In genomic region chr7:77797734-77798393, GRCh38 we compare ENCODE assay signal across 8 cellular contexts. TPM values are rescaled to one million over a fixed set of nuclear protein-coding genes. Genes with fewer than 3 reads are reported as not detected.
DNase-seq lines count a peak whose midpoint lies in the region; ATAC-seq and TF ChIP-seq lines count a peak whose summit lies in the region.

No MANE protein-coding gene starts in this region.

- TF ChIP-seq POLR2A in sigmoid colon (IDR thresholded peaks at IDR 0.05) = peak in 1 of 2 donors; percentile 20

- no peaks in the 10 kb centered on the region for H3K27me3 ChIP-seq in sigmoid colon

- POLR2A ChIA-PET in activated CD8-positive, alpha-beta T cell treated with anti-CD3 and anti-CD28 coated beads for 36 hours (lab: Charles Lee) = interaction anchor here (0.6 to 1.7 kb wide), 5 partner anchors 59 to 110 kb away, joined by 3 to 6 read pairs (median 3); no protein-coding TSS in a partner anchor

- peaks cover 0 to 30% (median 27%) of the 10 kb centered on the region in 4 donors for H3K4me1 ChIP-seq in sigmoid colon

- WGBS in sigmoid colon, 2 donors = 0% methylated on average over 35 of the region's 35 CpGs

- no peak for TF ChIP-seq CTCF in activated CD8-positive, alpha-beta T cell treated with anti-CD3 and anti-CD28 coated beads for 36 hours (IDR thresholded peaks at IDR 0.05)
- TF ChIP-seq CTCF in sigmoid colon (IDR thresholded peaks at IDR 0.05) = no peak

- H3K9me3 ChIP-seq in sigmoid colon = no peaks in the 10 kb centered on the region

- peak overlapping the region; percentile 89 for H3K4me3 Mint-ChIP-seq in activated CD8-positive, alpha-beta T cell treated with anti-CD3 and anti-CD28 coated beads for 36 hours

- peak overlapping the region; percentile 87 to 94 (median 90) for H3K27ac ChIP-seq in sigmoid colon

- H3K27me3 Mint-ChIP-seq in activated CD8-positive, alpha-beta T cell treated with anti-CD3 and anti-CD28 coated beads for 36 hours = no peaks in the 10 kb centered on the region

- CTCF ChIA-PET in activated CD8-positive, alpha-beta T cell treated with anti-CD3 and anti-CD28 coated beads for 36 hours (lab: Charles Lee) = interaction anchor here (1.0 to 2.2 kb wide), 6 partner anchors 16 to 146 kb away, joined by 3 to 10 read pairs (median 6); no protein-coding TSS in a partner anchor

- peak overlapping the region; percentile 71 to 95 (median 78) for H3K4me3 ChIP-seq in sigmoid colon

- peak overlapping the region; percentile 94 for H3K27ac Mint-ChIP-seq in activated CD8-positive, alpha-beta T cell treated with anti-CD3 and anti-CD28 coated beads for 36 hours

- intact Hi-C loops in activated CD8-positive, alpha-beta T cell treated with anti-CD3 and anti-CD28 coated beads for 36 hours (cut with micrococcal nuclease) = loop anchor here (5.0 kb wide), 1 partner anchor 99 kb away; no protein-coding TSS in a partner anchor
- intact Hi-C loops in left ventricle myocardium superior (cut with micrococcal nuclease) = no loop called here
- intact Hi-C loops in sigmoid colon (cut with DNase I) = loop anchor here (5.0 kb wide), 3 partner anchors 36 to 261 kb away; partner anchors contain the start of gene PTPN12

- ATAC-seq in GM19372 (IDR thresholded peaks at IDR 0.05; ENCODE audit: low read depth, unreplicated experiment) (peak; percentile 25), HG03196 (IDR thresholded peaks at IDR 0.05; ENCODE audit: unreplicated experiment) (peak; percentile 24), left ventricle myocardium superior (peak; percentile 16)
- ATAC-seq in activated CD8-positive, alpha-beta T cell treated with anti-CD3 and anti-CD28 coated beads for 36 hours = peak; percentile 35

- peaks cover 0 to 16% (median 0%) of the 10 kb centered on the region in 4 donors for H3K36me3 ChIP-seq in sigmoid colon

- peaks cover 56% of the 10 kb centered on the region for H3K4me1 Mint-ChIP-seq in activated CD8-positive, alpha-beta T cell treated with anti-CD3 and anti-CD28 coated beads for 36 hours (ENCODE audit: low read depth)

- peaks cover 21% of the 10 kb centered on the region for H3K36me3 Mint-ChIP-seq in activated CD8-positive, alpha-beta T cell treated with anti-CD3 and anti-CD28 coated beads for 36 hours (ENCODE audit: low read depth)

- no peaks in the 10 kb centered on the region for H3K9me3 Mint-ChIP-seq in activated CD8-positive, alpha-beta T cell treated with anti-CD3 and anti-CD28 coated beads for 36 hours

- peak; percentile 63 for DNase-seq in COLO668 (lab: John Stamatoyannopoulos, UW; ENCODE audit: unreplicated experiment)
- no peak for DNase-seq in activated CD8-positive, alpha-beta T cell treated with anti-CD3 and anti-CD28 coated beads for 36 hours
- DNase-seq in left ventricle myocardium superior = peak; percentile 62
- peak; percentile 74 for DNase-seq in sigmoid colon
- no peak for DNase-seq in A172 (ENCODE audit: low spot score)
- no peak for DNase-seq in NCI-H2107 treated with DMSO at 0.1 percent for 48 hours (lab: John Stamatoyannopoulos, UW; ENCODE audit: unreplicated experiment)

- TF ChIP-seq EP300 in sigmoid colon (IDR thresholded peaks at IDR 0.05) = no peak

RNA-seq across cellular contexts. Expression of gene TMEM60, which starts 0.4 kb away (rescaled TPM):
- total RNA-seq in activated CD8-positive, alpha-beta T cell treated with anti-CD3 and anti-CD28 coated beads for 36 hours = 1 to 10 TPM; 8.1 to 8.6 TPM
- total RNA-seq in left ventricle myocardium superior = 8.1 TPM
- total RNA-seq in sigmoid colon = 10 to 100 TPM in 3 of 4 donors, 1 to 10 TPM in 1; 5.7 to 14.5 (median 10.6) TPM
- 10 to 100 TPM; 18.0 to 33.0 (median 23.2) TPM for polyA plus RNA-seq in sigmoid colon
- 55.6 and 65.4 TPM in 2 replicates for total RNA-seq in A172 (2014; rRNA removed; shearing (Covaris generic))

RNA-seq across cellular contexts. Expression of gene PHTF2, which starts 0.7 kb away (rescaled TPM):
- total RNA-seq in activated CD8-positive, alpha-beta T cell treated with anti-CD3 and anti-CD28 coated beads for 36 hours = 10 to 100 TPM; 25.2 to 25.4 TPM
- 22.3 TPM for total RNA-seq in left ventricle myocardium superior
- total RNA-seq in sigmoid colon = 10 to 100 TPM; 17.4 to 19.3 (median 18.6) TPM
- 1 to 10 TPM; 2.3 to 7.3 (median 2.4) TPM for polyA plus RNA-seq in sigmoid colon
- 95.4 and 108 TPM in 2 replicates for total RNA-seq in A172 (2014; rRNA removed; shearing (Covaris generic))

Comparison
In these comparisons a context has a peak if more than half of its experiments do, and no peak if none do; other contexts are left out.
1. DNase-seq: peak in COLO668 (single experiment), left ventricle myocardium superior (single experiment) and sigmoid colon (single experiment); none in activated CD8-positive, alpha-beta T cell treated with anti-CD3 and anti-CD28 coated beads for 36 hours (single experiment), A172 (single experiment) and NCI-H2107 treated with DMSO at 0.1 percent for 48 hours (single experiment).
2. Peak in every context shown above with its lines, with median percentiles within 50 percentile points of each other: ATAC-seq.